ENCODE assay signal across 10 cellular contexts in genomic region chr10:99551158-99551557, GRCh38. TPM values are rescaled to one million over a fixed set of nuclear protein-coding genes. Genes with fewer than 3 reads are reported as not detected.
A peak's percentile ranks its signal among the peaks of the same experiment; 100 is the strongest.
DNase-seq lines count a peak whose midpoint lies in the region; ATAC-seq and TF ChIP-seq lines count a peak whose summit lies in the region.
"Had no signal": no experiment of that assay in that cellular context is flagged by ENCODE, and none has a peak within 500 bp of the region (broad histone marks: within the 10 kb centered on the region; RNA-seq: fewer than 3 reads in every experiment).

No MANE protein-coding gene starts in this region.

- CTCF ChIA-PET in SK-N-SH (lab: Yijun Ruan, JAX), result interaction anchor here (1.2 to 1.6 kb wide), 3 partner anchors 10 to 60 kb away, joined by 3 to 10 read pairs (median 4); no protein-coding TSS in a partner anchor

- no peak for ATAC-seq in SK-N-SH treated with all-trans-retinoic acid at 6 μM for 48 hours
- ATAC-seq in HG03039 (IDR thresholded peaks at IDR 0.05; ENCODE audit: unreplicated experiment), result no peak
- ATAC-seq in GM21717 (IDR thresholded peaks at IDR 0.05; ENCODE audit: unreplicated experiment), result no peak

- no peaks in the 10 kb centered on the region for H3K79me2 ChIP-seq in SK-N-SH (ENCODE audit: insufficient read depth)

- H3K27me3 ChIP-seq in SK-N-SH (ENCODE audit: insufficient read depth) (peaks cover 84% of the 10 kb centered on the region), transverse colon (peaks cover 48% of the 10 kb centered on the region)

- H3K4me1 ChIP-seq in SK-N-SH (ENCODE audit: control insufficient read depth in 1 of 2, insufficient read depth in 2 of 2, low read depth in 1 of 2, low read length in 1 of 2) (peaks cover 0 to 6% of the 10 kb centered on the region in 2 experiments; a peak in 1 of 4 replicates), transverse colon (no peaks in the 10 kb centered on the region)

- POLR2A ChIA-PET in SK-N-SH (lab: Yijun Ruan, JAX), result no interaction called here

- H3K27ac ChIP-seq in SK-N-SH (ENCODE audit: low read depth in 2 of 2, low read length in 1 of 2), result no peak overlapping the region
- H3K27ac ChIP-seq in transverse colon, result peak overlapping the region; percentile 13 to 63 (median 36)

- no peaks in the 10 kb centered on the region for H3K9me2 ChIP-seq in SK-N-SH

- H3F3A ChIP-seq in SK-N-SH (replicated peaks; ENCODE audit: insufficient read depth), result no peaks in the 10 kb centered on the region

- no peak for TF ChIP-seq EP300 in SK-N-SH (IDR thresholded peaks at IDR 0.05; ENCODE audit: borderline replicate concordance in 1 of 2, low read depth in 1 of 2, low read length in 1 of 2)
- no peak for TF ChIP-seq EP300 in transverse colon (IDR thresholded peaks at IDR 0.05; ENCODE audit: low read depth)

- no peak for TF ChIP-seq POLR2A in transverse colon (IDR thresholded peaks at IDR 0.05)

- H2AFZ ChIP-seq in SK-N-SH (ENCODE audit: low read depth), result no peak overlapping the region

- H3K9ac ChIP-seq in SK-N-SH, result no peak overlapping the region

- DNase-seq in SK-N-SH (peak; percentile 32), NCI-H345 (lab: John Stamatoyannopoulos, UW) (peak; percentile 82), choroid plexus epithelial cell (ENCODE audit: low read depth) (peak; percentile 80), transverse colon (peak; percentile 57), KBM-7 (no peak)
- DNase-seq: activated effector memory CD4-positive, alpha-beta T cell treated with anti-CD3 and anti-CD28 coated beads, Interleukin-2, amount 50 U/mL, for 16 hours had no signal

- TF ChIP-seq CTCF in SK-N-SH (IDR thresholded peaks at IDR 0.05), result no peak
- TF ChIP-seq CTCF in choroid plexus epithelial cell (conservative IDR thresholded peaks at IDR 0.05; ENCODE audit: low read depth, low read length), result no peak
- TF ChIP-seq CTCF in transverse colon (IDR thresholded peaks at IDR 0.05), result no peak

- H3K4me3 ChIP-seq in SK-N-SH (ENCODE audit: low read depth in 2 of 2, low read length in 1 of 2) (no peak overlapping the region), choroid plexus epithelial cell (ENCODE audit: low read depth, low read length) (no peak overlapping the region), transverse colon (no peak overlapping the region)

- intact Hi-C loops in transverse colon (cut with DNase I; ENCODE audit: low total_unique reads), result no loop called here

- H3K36me3 ChIP-seq in SK-N-SH (replicated peaks in 1 of 2; ENCODE audit: control insufficient read depth in 1 of 2, insufficient read depth in 2 of 2, low read length in 1 of 2) (no peaks in the 10 kb centered on the region), transverse colon (no peaks in the 10 kb centered on the region)

- WGBS in SK-N-SH (ENCODE audit: low lambda C conversion rate), result 15% methylated on average over 5 of the region's 5 CpGs
- WGBS in transverse colon (ENCODE audit: low coverage in 1 of 2), 2 donors, result 29 to 30% methylated on average over 1 to 5 of the region's 5 CpGs

- TF ChIP-seq RAD21 in SK-N-SH (IDR thresholded peaks at IDR 0.05; ENCODE audit: low read length), result no peak

- in situ Hi-C loops in transverse colon (cut with MboI; ENCODE audit: low pct_ligation_motif_present in 1 of 4, low pct_unique_long_range_greater_than_20kb in 1 of 4, low sequenced_read_pairs in 3 of 4), result loop anchor here in 1 of 4 donors (10.0 kb wide), 1 partner anchor 64 kb away; no protein-coding TSS in a partner anchor
- in situ Hi-C loops in KBM-7 (cut with MboI; ENCODE audit: low pct_unique_long_range_greater_than_20kb, low sequenced_read_pairs), result no loop called here

- no peaks in the 10 kb centered on the region for H4K20me1 ChIP-seq in SK-N-SH (ENCODE audit: insufficient read depth)

- H3K9me3 ChIP-seq in SK-N-SH (no peaks in the 10 kb centered on the region), transverse colon (no peaks in the 10 kb centered on the region)

- H3K4me2 ChIP-seq in SK-N-SH, result no peak overlapping the region

TF ChIP-seq in SK-N-SH, 30 proteins besides CTCF, POLR2A, EP300 and RAD21 (continues in another document):
- TF ChIP-seq RXRA (IDR thresholded peaks at IDR 0.05; ENCODE audit: borderline replicate concordance, low read depth), result no peak
- no peak for TF ChIP-seq USF1 (IDR thresholded peaks at IDR 0.05; ENCODE audit: borderline replicate concordance, low read depth)
- no peak for TF ChIP-seq USF2 (IDR thresholded peaks at IDR 0.05; ENCODE audit: borderline replicate concordance, low read depth, low read length)
- no peak for TF ChIP-seq TEAD4 (IDR thresholded peaks at IDR 0.05; ENCODE audit: borderline replicate concordance, insufficient read depth)
- no peak for TF ChIP-seq GABPA (IDR thresholded peaks at IDR 0.05; ENCODE audit: low read depth)

TF ChIP-seq in SK-N-SH treated with all-trans-retinoic acid at 6 μM for 48 hours, 23 proteins besides CTCF, POLR2A, EP300 and RAD21:
- no peak for TF ChIP-seq ZNF70 (CRISPR knock-in tag; IDR thresholded peaks at IDR 0.05)
- no peak for TF ChIP-seq PPARA (CRISPR knock-in tag; IDR thresholded peaks at IDR 0.05; ENCODE audit: borderline replicate concordance)
- no peak for TF ChIP-seq RARB (CRISPR knock-in tag; IDR thresholded peaks at IDR 0.05)
- TF ChIP-seq ARNTL (CRISPR knock-in tag; IDR thresholded peaks at IDR 0.05; ENCODE audit: borderline replicate concordance, low read depth), result no peak
- TF ChIP-seq POU6F1 (CRISPR knock-in tag; IDR thresholded peaks at IDR 0.05; ENCODE audit: borderline replicate concordance, low read depth), result no peak
- TF ChIP-seq ZFP30 (CRISPR knock-in tag; IDR thresholded peaks at IDR 0.05), result no peak

RNA-seq across cellular contexts. Expression of gene NKX2-3, which starts 18.4 kb away (rescaled TPM):
- polyA plus RNA-seq in SK-N-SH (2012; rRNA removed), result not detected in 2 replicates
- not detected in 2 replicates for polyA plus RNA-seq in SK-N-SH (2012; cell fraction: cytosol; rRNA removed)
- not detected in 2 replicates for polyA plus RNA-seq in SK-N-SH (2012; cell fraction: nucleus; rRNA removed)
- total RNA-seq in transverse colon, result 10 to 100 TPM in 2 of 4 donors, 1 to 10 TPM in 2; 7.0 to 11.1 (median 9.7) TPM
- polyA plus RNA-seq: BJ had no signal

Comparison
In these comparisons a context has a peak if more than half of its experiments do, and no peak if none do; other contexts are left out.
1. H3K27ac ChIP-seq: peak in transverse colon (4 of 4); none in SK-N-SH (0 of 2).